16 cellular contexts compared by ENCODE assay signal in genomic region chr7:112546723-112547513, GRCh38.
DNase-seq lines count a peak whose midpoint lies in the region; ATAC-seq and TF ChIP-seq lines count a peak whose summit lies in the region.
"Had no signal": no experiment of that assay in that cellular context is flagged by ENCODE, and none has a peak within 500 bp of the region (broad histone marks: within the 10 kb centered on the region; RNA-seq: fewer than 3 reads in every experiment).

No MANE protein-coding gene starts in this region.

- POLR2A ChIA-PET in WTC11 (lab: Charles Lee) = no interaction called here
- POLR2A ChIA-PET in activated CD4-positive, alpha-beta memory T cell treated with anti-CD3 and anti-CD28 coated beads, Interleukin-2, amount 10 ng/mL, durations not matched to agents 7 days and 5 days (lab: Charles Lee) = no interaction called here

- no peaks in the 10 kb centered on the region for H3K27me3 Mint-ChIP-seq in WTC11 (ENCODE audit: low read depth)
- peaks cover 33% of the 10 kb centered on the region for H3K27me3 Mint-ChIP-seq in activated CD4-positive, alpha-beta memory T cell treated with anti-CD3 and anti-CD28 coated beads, Interleukin-2, amount 10 ng/mL, durations not matched to agents 7 days and 5 days

- peaks cover 3% of the 10 kb centered on the region; the same call in 1 of the 2 replicates for H3K36me3 Mint-ChIP-seq in WTC11
- no peaks in the 10 kb centered on the region for H3K36me3 Mint-ChIP-seq in activated CD4-positive, alpha-beta memory T cell treated with anti-CD3 and anti-CD28 coated beads, Interleukin-2, amount 10 ng/mL, durations not matched to agents 7 days and 5 days (ENCODE audit: low read depth)
- H3K36me3 Mint-ChIP-seq: brain had no signal

- peak; percentile 96 for ATAC-seq in WTC11
- ATAC-seq in GM18520 (IDR thresholded peaks at IDR 0.05; ENCODE audit: unreplicated experiment) = no peak
- ATAC-seq: pancreas had no signal

- in situ Hi-C loops in G401 (cut with HindIII; ENCODE audit: low sequenced_read_pairs) = no loop called here

- H3K27ac Mint-ChIP-seq in WTC11 = no peak overlapping the region
- H3K27ac Mint-ChIP-seq in activated CD4-positive, alpha-beta memory T cell treated with anti-CD3 and anti-CD28 coated beads, Interleukin-2, amount 10 ng/mL, durations not matched to agents 7 days and 5 days = no peak overlapping the region
- H3K27ac Mint-ChIP-seq: brain; mesothelial cell of epicardium; T-helper 2 cell treated with Interferon-gamma antibody and Interleukin-4, amounts not matched to agents 5 μg/mL and 100 μg/mL, for 36 hours had no signal

- no peaks in the 10 kb centered on the region for H3K4me1 Mint-ChIP-seq in WTC11
- no peaks in the 10 kb centered on the region for H3K4me1 Mint-ChIP-seq in activated CD4-positive, alpha-beta memory T cell treated with anti-CD3 and anti-CD28 coated beads, Interleukin-2, amount 10 ng/mL, durations not matched to agents 7 days and 5 days
- H3K4me1 Mint-ChIP-seq: brain, mesothelial cell of epicardium had no signal

- H3K4me3 Mint-ChIP-seq in WTC11 = no peak overlapping the region
- H3K4me3 Mint-ChIP-seq in activated CD4-positive, alpha-beta memory T cell treated with anti-CD3 and anti-CD28 coated beads, Interleukin-2, amount 10 ng/mL, durations not matched to agents 7 days and 5 days = no peak overlapping the region
- H3K4me3 Mint-ChIP-seq: brain; mesothelial cell of epicardium; T-helper 2 cell treated with Interferon-gamma antibody and Interleukin-4, amounts not matched to agents 5 μg/mL and 100 μg/mL, for 36 hours had no signal

- peaks cover 19% of the 10 kb centered on the region for H3K9me3 Mint-ChIP-seq in WTC11
- no peaks in the 10 kb centered on the region for H3K9me3 Mint-ChIP-seq in activated CD4-positive, alpha-beta memory T cell treated with anti-CD3 and anti-CD28 coated beads, Interleukin-2, amount 10 ng/mL, durations not matched to agents 7 days and 5 days
- H3K9me3 Mint-ChIP-seq: T-helper 2 cell treated with Interferon-gamma antibody and Interleukin-4, amounts not matched to agents 5 μg/mL and 100 μg/mL, for 36 hours had no signal

- CTCF ChIA-PET in WTC11 (lab: Charles Lee) = interaction anchor here (0.6 to 1.4 kb wide), 9 partner anchors 10 to 805 kb away, joined by 3 to 6 read pairs (median 3); no protein-coding TSS in a partner anchor
- CTCF ChIA-PET in activated CD4-positive, alpha-beta memory T cell treated with anti-CD3 and anti-CD28 coated beads, Interleukin-2, amount 10 ng/mL, durations not matched to agents 7 days and 5 days (lab: Charles Lee) = no interaction called here

- DNase-seq in NCI-H2171 treated with DMSO at 0.1 percent for 48 hours (lab: John Stamatoyannopoulos, UW) (peak; percentile 7), NCI-H2171 (lab: John Stamatoyannopoulos, UW) (no peak), M059J (ENCODE audit: low read depth) (peak; percentile 31), WTC11 (ENCODE audit: low spot score) (peak; percentile 57), myocyte (ENCODE audit: low read depth) (peak; percentile 18), G401 (ENCODE audit: low spot score) (no peak)
- DNase-seq in activated CD4-positive, alpha-beta memory T cell treated with anti-CD3 and anti-CD28 coated beads, Interleukin-2, amount 10 ng/mL, durations not matched to agents 7 days and 5 days = no peak
- DNase-seq: activated effector memory CD4-positive, alpha-beta T cell treated with anti-CD3 and anti-CD28 coated beads, Interleukin-2, amount 50 U/mL, for 16 hours; KG1; NCI-H2081 treated with DMSO at 0.1 percent for 48 hours; uterus had no signal

- no peak for TF ChIP-seq CTCF in WTC11 (IDR thresholded peaks at IDR 0.05)

TF ChIP-seq in WTC11, 78 proteins besides CTCF, POLR2A, EP300 and RAD21:
- TF ChIP-seq NR1H2 (CRISPR knock-in tag; IDR thresholded peaks at IDR 0.05) (no peak), CBFB (CRISPR knock-in tag; IDR thresholded peaks at IDR 0.05; ENCODE audit: low read depth) (no peak), USF1 (CRISPR knock-in tag; IDR thresholded peaks at IDR 0.05) (no peak), FOXJ3 (CRISPR knock-in tag; IDR thresholded peaks at IDR 0.05; ENCODE audit: borderline replicate concordance) (no peak), AFF4 (CRISPR knock-in tag; IDR thresholded peaks at IDR 0.05; ENCODE audit: borderline replicate concordance) (no peak), GTF2I (CRISPR knock-in tag; conservative IDR thresholded peaks at IDR 0.05) (no peak), ZNF219 (CRISPR knock-in tag; IDR thresholded peaks at IDR 0.05; ENCODE audit: borderline replicate concordance) (no peak), MLX (CRISPR knock-in tag; IDR thresholded peaks at IDR 0.05) (no peak), HMGXB4 (CRISPR knock-in tag; IDR thresholded peaks at IDR 0.05) (no peak), ATF6 (CRISPR knock-in tag; IDR thresholded peaks at IDR 0.05) (no peak), ETV6 (CRISPR knock-in tag; IDR thresholded peaks at IDR 0.05) (no peak)

Comparison
In these comparisons a context has a peak if more than half of its experiments do, and no peak if none do; other contexts are left out.
1. DNase-seq: peak in NCI-H2171 treated with DMSO at 0.1 percent for 48 hours (single experiment), M059J (single experiment), WTC11 (single experiment) and myocyte (single experiment); none in NCI-H2171 (single experiment), G401 (single experiment) and activated CD4-positive, alpha-beta memory T cell treated with anti-CD3 and anti-CD28 coated beads, Interleukin-2, amount 10 ng/mL, durations not matched to agents 7 days and 5 days (single experiment).